ENCODE assay signal across 8 cellular contexts in genomic region chr1:145009928-145010327, GRCh38.
DNase-seq lines count a peak whose midpoint lies in the region; ATAC-seq and TF ChIP-seq lines count a peak whose summit lies in the region.
"Not testable (repeated sequence)": the region's sequence is repeated elsewhere in the genome, so short reads cannot be mapped to it uniquely, and the experiment has no call there.

No MANE protein-coding gene starts in this region.

- POLR2A ChIA-PET in T-cell (lab: Charles Lee); activated CD8-positive, alpha-beta T cell treated with anti-CD3 and anti-CD28 coated beads for 36 hours (lab: Charles Lee): not testable (repeated sequence)

- H3K4me1 ChIP-seq in CD4-positive, CD25-positive, alpha-beta regulatory T cell (ENCODE audit: control insufficient read depth, insufficient read depth, low read length, poor library complexity, severe bottlenecking) = not testable (repeated sequence)

- H3K4me3 Mint-ChIP-seq in CD4-positive, CD25-positive, alpha-beta regulatory T cell = peak overlapping the region in 2 of 4 donors; percentile 66 to 77
- H3K4me3 Mint-ChIP-seq in HFFc6 (peak overlapping the region; percentile 75), T-cell (peak overlapping the region in 1 of 3 donors; percentile 71), memory B cell (peak overlapping the region; percentile 74)
- peak overlapping the region; percentile 40 for H3K4me3 Mint-ChIP-seq in activated CD8-positive, alpha-beta T cell treated with anti-CD3 and anti-CD28 coated beads for 36 hours
- peak overlapping the region; percentile 22 for H3K4me3 Mint-ChIP-seq in activated naive CD8-positive, alpha-beta T cell treated with anti-CD3 and anti-CD28 coated beads for 36 hours
- peak overlapping the region in 1 of 2 donors; percentile 61 for H3K4me3 Mint-ChIP-seq in effector memory CD8-positive, alpha-beta T cell

- CTCF ChIA-PET in T-cell (lab: Charles Lee); activated CD8-positive, alpha-beta T cell treated with anti-CD3 and anti-CD28 coated beads for 36 hours (lab: Charles Lee): not testable (repeated sequence)

- not testable (repeated sequence) for H3K9me3 Mint-ChIP-seq in CD4-positive, CD25-positive, alpha-beta regulatory T cell; HFFc6; T-cell; activated CD8-positive, alpha-beta T cell treated with anti-CD3 and anti-CD28 coated beads for 36 hours; activated naive CD8-positive, alpha-beta T cell treated with anti-CD3 and anti-CD28 coated beads for 36 hours; effector memory CD8-positive, alpha-beta T cell; memory B cell

- not testable (repeated sequence) for H3K27me3 ChIP-seq in CD4-positive, CD25-positive, alpha-beta regulatory T cell (ENCODE audit: control insufficient read depth, insufficient read depth, low read length)

- intact Hi-C loops in activated CD8-positive, alpha-beta T cell treated with anti-CD3 and anti-CD28 coated beads for 36 hours (cut with micrococcal nuclease) = not testable (repeated sequence)

- not testable (repeated sequence) for H3K4me3 ChIP-seq in CD4-positive, CD25-positive, alpha-beta regulatory T cell (ENCODE audit: low read depth, low read length)

- H3K4me1 Mint-ChIP-seq in CD4-positive, CD25-positive, alpha-beta regulatory T cell; HFFc6 (ENCODE audit: low read depth); T-cell; activated CD8-positive, alpha-beta T cell treated with anti-CD3 and anti-CD28 coated beads for 36 hours (ENCODE audit: low read depth); activated naive CD8-positive, alpha-beta T cell treated with anti-CD3 and anti-CD28 coated beads for 36 hours; effector memory CD8-positive, alpha-beta T cell (ENCODE audit: low read depth in 2 of 2); memory B cell: not testable (repeated sequence)

- not testable (repeated sequence) for H3K27ac Mint-ChIP-seq in CD4-positive, CD25-positive, alpha-beta regulatory T cell; T-cell; activated CD8-positive, alpha-beta T cell treated with anti-CD3 and anti-CD28 coated beads for 36 hours; effector memory CD8-positive, alpha-beta T cell
- H3K27ac Mint-ChIP-seq in HFFc6 (peak overlapping the region; percentile 74; the same call in 1 of the 2 replicates), memory B cell (peak overlapping the region; percentile 76)
- H3K27ac Mint-ChIP-seq in activated naive CD8-positive, alpha-beta T cell treated with anti-CD3 and anti-CD28 coated beads for 36 hours = peak overlapping the region; percentile 54

- peak in 1 of 3 donors; percentile 3 for DNase-seq in CD4-positive, CD25-positive, alpha-beta regulatory T cell
- DNase-seq in HFFc6; activated CD8-positive, alpha-beta T cell treated with anti-CD3 and anti-CD28 coated beads for 36 hours; activated naive CD8-positive, alpha-beta T cell treated with anti-CD3 and anti-CD28 coated beads for 36 hours; effector memory CD8-positive, alpha-beta T cell; memory B cell (ENCODE audit: low spot score in 2 of 2): not testable (repeated sequence)
- peak in 2 of 34 experiments; percentile 0 for DNase-seq in T-cell
- DNase-seq in stimulated activated CD4-positive, alpha-beta T cell treated with anti-CD3 and anti-CD28 coated beads, Interleukin-2, amount 100 ng/mL, for 4 hours (ENCODE audit: low read depth) = peak; percentile 2

- H3K36me3 ChIP-seq in CD4-positive, CD25-positive, alpha-beta regulatory T cell (ENCODE audit: control insufficient read depth, insufficient read depth, low read length) = not testable (repeated sequence)

- H3K27me3 Mint-ChIP-seq in CD4-positive, CD25-positive, alpha-beta regulatory T cell; HFFc6 (ENCODE audit: insufficient read depth); T-cell; activated CD8-positive, alpha-beta T cell treated with anti-CD3 and anti-CD28 coated beads for 36 hours; activated naive CD8-positive, alpha-beta T cell treated with anti-CD3 and anti-CD28 coated beads for 36 hours; effector memory CD8-positive, alpha-beta T cell; memory B cell: not testable (repeated sequence)

- not testable (repeated sequence) for H3K9me3 ChIP-seq in CD4-positive, CD25-positive, alpha-beta regulatory T cell (ENCODE audit: control insufficient read depth in 2 of 2, low read length in 2 of 2)

- not testable (repeated sequence) for H3K27ac ChIP-seq in CD4-positive, CD25-positive, alpha-beta regulatory T cell (ENCODE audit: insufficient read depth, low read length, poor library complexity, severe bottlenecking)

- not testable (repeated sequence) for TF ChIP-seq CTCF in HFFc6 (IDR thresholded peaks at IDR 0.05); activated CD8-positive, alpha-beta T cell treated with anti-CD3 and anti-CD28 coated beads for 36 hours (IDR thresholded peaks at IDR 0.05)

- ATAC-seq in CD4-positive, CD25-positive, alpha-beta regulatory T cell (ENCODE audit: low read depth in 2 of 2) = peak; percentile 35 to 52
- peak; percentile 46 to 81 (median 67) for ATAC-seq in T-cell (replicated peaks in 1 of 4)
- ATAC-seq in activated CD8-positive, alpha-beta T cell treated with anti-CD3 and anti-CD28 coated beads for 36 hours = peak; percentile 72
- ATAC-seq in effector memory CD8-positive, alpha-beta T cell (replicated peaks) = peak; percentile 74
- not testable (repeated sequence) for ATAC-seq in memory B cell (ENCODE audit: low read depth)

- not testable (repeated sequence) for H3K36me3 Mint-ChIP-seq in CD4-positive, CD25-positive, alpha-beta regulatory T cell; HFFc6 (ENCODE audit: low read depth); T-cell; activated CD8-positive, alpha-beta T cell treated with anti-CD3 and anti-CD28 coated beads for 36 hours (ENCODE audit: low read depth); activated naive CD8-positive, alpha-beta T cell treated with anti-CD3 and anti-CD28 coated beads for 36 hours; effector memory CD8-positive, alpha-beta T cell (ENCODE audit: insufficient read depth); memory B cell
